Comparison of ENCODE assay signal across 11 cellular contexts in the genomic region with DNA sequence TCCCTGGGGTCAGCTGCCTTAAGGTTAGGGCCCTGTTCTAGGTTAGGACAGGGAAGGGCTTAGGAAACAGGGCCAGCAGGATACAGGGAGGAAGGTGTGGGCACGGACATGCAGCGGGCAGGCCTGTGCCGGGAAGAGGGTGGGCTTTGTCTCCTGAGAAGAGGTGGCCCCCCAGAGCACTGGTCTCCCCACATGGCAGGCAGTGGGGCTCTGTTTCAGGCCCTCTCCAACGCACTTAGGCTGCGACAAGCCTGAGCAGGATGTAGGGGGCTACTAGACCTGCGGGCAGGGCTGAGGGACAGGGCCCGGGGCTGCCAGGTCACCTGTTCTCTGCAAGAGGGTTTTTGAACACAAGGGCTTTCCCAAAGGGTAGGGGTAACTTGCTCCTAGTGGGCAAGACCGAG. TPM values are rescaled to one million over a fixed set of nuclear protein-coding genes. Genes with fewer than 3 reads are reported as not detected.
DNase-seq lines count a peak whose midpoint lies in the region; ATAC-seq and TF ChIP-seq lines count a peak whose summit lies in the region.
"Had no signal": no experiment of that assay in that cellular context is flagged by ENCODE, and none has a peak within 500 bp of the region (broad histone marks: within the 10 kb centered on the region; RNA-seq: fewer than 3 reads in every experiment).

No MANE protein-coding gene starts in this region.

- no peaks in the 10 kb centered on the region for H3K36me3 ChIP-seq in NT2/D1 (ENCODE audit: insufficient read depth, insufficient read length, low read length)
- no peaks in the 10 kb centered on the region for H3K36me3 ChIP-seq in smooth muscle cell (ENCODE audit: low read depth)

- in situ Hi-C loops in ACHN (cut with HindIII; ENCODE audit: low pct_ligation_motif_present, low pct_unique_long_range_greater_than_20kb, low sequenced_read_pairs) = no loop called here

- H3K79me2 ChIP-seq in smooth muscle cell (ENCODE audit: low read depth) = peaks cover 100% of the 10 kb centered on the region

- H4K20me1 ChIP-seq in smooth muscle cell (ENCODE audit: low read depth) = peaks cover 100% of the 10 kb centered on the region

- H3K4me3 Mint-ChIP-seq in effector memory CD8-positive, alpha-beta T cell = peak overlapping the region; percentile 73 to 74

- H3K36me3 Mint-ChIP-seq in effector memory CD8-positive, alpha-beta T cell (ENCODE audit: insufficient read depth) = peaks cover 81% of the 10 kb centered on the region

- no peak for TF ChIP-seq CTCF in smooth muscle cell (IDR thresholded peaks at IDR 0.05; ENCODE audit: borderline replicate concordance, insufficient read depth, poor library complexity, severe bottlenecking)

- no peaks in the 10 kb centered on the region for H3K9me3 Mint-ChIP-seq in effector memory CD8-positive, alpha-beta T cell

- DNase-seq in NCI-H146 (lab: John Stamatoyannopoulos, UW) = peak; percentile 23
- no peak for DNase-seq in NCI-H146 treated with DMSO at 0.1 percent for 48 hours (lab: John Stamatoyannopoulos, UW; ENCODE audit: unreplicated experiment)
- no peak for DNase-seq in NT2/D1 (ENCODE audit: low read depth, low spot score)
- DNase-seq in effector memory CD8-positive, alpha-beta T cell = no peak
- DNase-seq in smooth muscle cell (lab: John Stamatoyannopoulos, UW; ENCODE audit: unreplicated experiment) = no peak
- DNase-seq in NCI-H187 (lab: John Stamatoyannopoulos, UW) = no peak
- no peak for DNase-seq in stimulated activated CD4-positive, alpha-beta T cell treated with anti-CD3 and anti-CD28 coated beads, Interleukin-15, amount 100 ng/mL, for 24 hours
- DNase-seq in ACHN = no peak
- DNase-seq: activated gamma-delta T cell treated with Interleukin-2 at 50 U/mL for 16 hours; stimulated activated CD4-positive, alpha-beta T cell treated with anti-CD3 and anti-CD28 coated beads, Interleukin-4, amount 100 ng/mL, for 4 hours had no signal

- H3K9me3 ChIP-seq in NT2/D1 (ENCODE audit: insufficient read depth, low read length) (no peaks in the 10 kb centered on the region), smooth muscle cell (replicated peaks; ENCODE audit: low read depth) (no peaks in the 10 kb centered on the region)
- H3K9me3 ChIP-seq: mucosa of descending colon had no signal

- no peak overlapping the region for H3K4me3 ChIP-seq in NT2/D1 (ENCODE audit: insufficient read length, low read depth)
- no peak overlapping the region for H3K4me3 ChIP-seq in smooth muscle cell
- H3K4me3 ChIP-seq: mucosa of descending colon had no signal

- peak overlapping the region; percentile 89 to 99 for H3K27ac Mint-ChIP-seq in effector memory CD8-positive, alpha-beta T cell

- H3K27me3 ChIP-seq in NT2/D1 (ENCODE audit: insufficient read depth, insufficient read length) (no peaks in the 10 kb centered on the region), smooth muscle cell (ENCODE audit: low read depth) (no peaks in the 10 kb centered on the region)

- no peak for ATAC-seq in effector memory CD8-positive, alpha-beta T cell (replicated peaks)

- H3K27ac ChIP-seq in smooth muscle cell (ENCODE audit: low read depth) = peak overlapping the region; percentile 47

- H3K27me3 Mint-ChIP-seq in effector memory CD8-positive, alpha-beta T cell = no peaks in the 10 kb centered on the region

- H2AFZ ChIP-seq in smooth muscle cell (ENCODE audit: low read depth) = no peak overlapping the region

- H3K4me1 ChIP-seq in NT2/D1 (ENCODE audit: insufficient read depth, insufficient read length) (peaks cover 24% of the 10 kb centered on the region), smooth muscle cell (ENCODE audit: low read depth) (peaks cover 20% of the 10 kb centered on the region)

- 97% methylated on average over 8 of the region's 8 CpGs for WGBS in smooth muscle cell (ENCODE audit: low lambda C conversion rate)

- H3K9ac ChIP-seq in NT2/D1 (ENCODE audit: insufficient read length, low read depth) (peak overlapping the region; percentile 10), smooth muscle cell (ENCODE audit: low read depth) (no peak overlapping the region)

- H3K4me2 ChIP-seq in smooth muscle cell = no peak overlapping the region

- H3K4me1 Mint-ChIP-seq in effector memory CD8-positive, alpha-beta T cell (ENCODE audit: low read depth in 2 of 2) = peaks cover 90 to 96% of the 10 kb centered on the region in 2 donors

- H3F3A ChIP-seq in smooth muscle cell (ENCODE audit: low read depth) = peaks cover 5% of the 10 kb centered on the region

RNA-seq across cellular contexts. Expression of gene KLF13, which starts 33.5 kb away (rescaled TPM):
- total RNA-seq in smooth muscle cell = 74.2 and 77.4 TPM in 2 replicates
- polyA plus RNA-seq in smooth muscle cell = 42.1 and 58.0 TPM in 2 replicates
